ENCODE assay signal across 8 cellular contexts in genomic region chr1:108646661-108647269, GRCh38. TPM values are rescaled to one million over a fixed set of nuclear protein-coding genes. Genes with fewer than 3 reads are reported as not detected.
DNase-seq lines count a peak whose midpoint lies in the region; ATAC-seq and TF ChIP-seq lines count a peak whose summit lies in the region.

No MANE protein-coding gene starts in this region.

- peak overlapping the region; percentile 33 for H3K4me2 ChIP-seq in hepatocyte

- H3K27me3 ChIP-seq in hepatocyte = no peaks in the 10 kb centered on the region

- no peaks in the 10 kb centered on the region for H3K4me1 ChIP-seq in hepatocyte (ENCODE audit: insufficient read depth)

- peaks cover 62% of the 10 kb centered on the region for H3K4me1 Mint-ChIP-seq in activated naive CD8-positive, alpha-beta T cell treated with anti-CD3 and anti-CD28 coated beads, Interleukin-2, amount 50 U/mL, for 24 hours

- H2AFZ ChIP-seq in hepatocyte = peak overlapping the region; percentile 9

- no peaks in the 10 kb centered on the region for H4K20me1 ChIP-seq in hepatocyte (ENCODE audit: insufficient read depth, poor library complexity, severe bottlenecking)

- no peak overlapping the region for H3K4me3 ChIP-seq in AG09309 (ENCODE audit: control insufficient read depth, low read depth, low read length)
- no peak overlapping the region for H3K4me3 ChIP-seq in hepatocyte

- peak overlapping the region; percentile 18 for H3K4me3 Mint-ChIP-seq in activated naive CD8-positive, alpha-beta T cell treated with anti-CD3 and anti-CD28 coated beads, Interleukin-2, amount 50 U/mL, for 24 hours

- H3K9me3 Mint-ChIP-seq in activated naive CD8-positive, alpha-beta T cell treated with anti-CD3 and anti-CD28 coated beads, Interleukin-2, amount 50 U/mL, for 24 hours = no peaks in the 10 kb centered on the region

- 81% methylated on average over 11 of the region's 11 CpGs for WGBS in hepatocyte (ENCODE audit: low lambda C conversion rate, missing lambda C conversion rate)

- H3K79me2 ChIP-seq in hepatocyte = no peaks in the 10 kb centered on the region

- no peaks in the 10 kb centered on the region for H3K36me3 ChIP-seq in hepatocyte (replicated peaks; ENCODE audit: insufficient read depth, low read depth)

- no peak for TF ChIP-seq CTCF in AG09309 (IDR thresholded peaks at IDR 0.05; ENCODE audit: control insufficient read depth, insufficient read depth, low read depth, low read length, missing control alignments)
- TF ChIP-seq CTCF in hepatocyte (IDR thresholded peaks at IDR 0.05; ENCODE audit: poor library complexity) = no peak

- no peaks in the 10 kb centered on the region for H3K9me3 ChIP-seq in hepatocyte (ENCODE audit: low read depth)

- peak overlapping the region; percentile 83 for H3K27ac Mint-ChIP-seq in activated naive CD8-positive, alpha-beta T cell treated with anti-CD3 and anti-CD28 coated beads, Interleukin-2, amount 50 U/mL, for 24 hours

- peak; percentile 71 for ATAC-seq in HG02885 (IDR thresholded peaks at IDR 0.05; ENCODE audit: poor library complexity, unreplicated experiment)
- peak; percentile 60 for ATAC-seq in activated naive CD8-positive, alpha-beta T cell treated with anti-CD3 and anti-CD28 coated beads, Interleukin-2, amount 50 U/mL, for 24 hours
- ATAC-seq in GM21576 (IDR thresholded peaks at IDR 0.05; ENCODE audit: unreplicated experiment) = no peak
- ATAC-seq in HG02870 (IDR thresholded peaks at IDR 0.05; ENCODE audit: unreplicated experiment) = no peak

- no peaks in the 10 kb centered on the region for H3K9me2 ChIP-seq in hepatocyte (replicated peaks; ENCODE audit: insufficient read depth)

- peaks cover 42% of the 10 kb centered on the region for H3K36me3 Mint-ChIP-seq in activated naive CD8-positive, alpha-beta T cell treated with anti-CD3 and anti-CD28 coated beads, Interleukin-2, amount 50 U/mL, for 24 hours (ENCODE audit: low read depth)

- H3K27ac ChIP-seq in hepatocyte = peak overlapping the region; percentile 89

- peak; percentile 76 for DNase-seq in AG09309 (ENCODE audit: low read depth)
- DNase-seq in SKM-1 treated with dmso at 0.1 percent for 144 hours (lab: John Stamatoyannopoulos, UW; ENCODE audit: unreplicated experiment) = peak; percentile 98
- DNase-seq in activated naive CD8-positive, alpha-beta T cell treated with anti-CD3 and anti-CD28 coated beads, Interleukin-2, amount 50 U/mL, for 24 hours = peak; percentile 61
- peak; percentile 76 for DNase-seq in hepatocyte (ENCODE audit: low spot score)
- DNase-seq in stimulated activated CD4-positive, alpha-beta T cell treated with anti-CD3 and anti-CD28 coated beads, Interleukin-12 subunit alpha, Interleukin-12 subunit beta, amount 100 ng/mL, for 24 hours (ENCODE audit: low read depth in 2 of 2) = peak; percentile 13 to 33

- H3K27me3 Mint-ChIP-seq in activated naive CD8-positive, alpha-beta T cell treated with anti-CD3 and anti-CD28 coated beads, Interleukin-2, amount 50 U/mL, for 24 hours = no peaks in the 10 kb centered on the region

RNA-seq across cellular contexts. Expression of gene HENMT1, which starts 14.1 kb away (rescaled TPM):
- total RNA-seq in hepatocyte = 4.4 and 4.7 TPM in 2 replicates
- 3.0 and 3.8 TPM in 2 replicates for polyA plus RNA-seq in hepatocyte

RNA-seq across cellular contexts. Expression of gene PRPF38B, which starts 45.3 kb away (rescaled TPM):
- total RNA-seq in hepatocyte = 26.1 and 27.9 TPM in 2 replicates
- 30.1 and 41.4 TPM in 2 replicates for polyA plus RNA-seq in hepatocyte

Comparison
In these comparisons a context has a peak if more than half of its experiments do, and no peak if none do; other contexts are left out.
1. DNase-seq: peak in every context shown above with its lines; median percentile 98 in SKM-1 treated with dmso at 0.1 percent for 144 hours; 76 in AG09309; 76 in hepatocyte; 61 in activated naive CD8-positive, alpha-beta T cell treated with anti-CD3 and anti-CD28 coated beads, Interleukin-2, amount 50 U/mL, for 24 hours; 23 in stimulated activated CD4-positive, alpha-beta T cell treated with anti-CD3 and anti-CD28 coated beads, Interleukin-12 subunit alpha, Interleukin-12 subunit beta, amount 100 ng/mL, for 24 hours.
2. ATAC-seq: peak in HG02885 (single experiment) and activated naive CD8-positive, alpha-beta T cell treated with anti-CD3 and anti-CD28 coated beads, Interleukin-2, amount 50 U/mL, for 24 hours (single experiment); none in GM21576 (single experiment) and HG02870 (single experiment).